Comparison of ENCODE assay signal across 8 cellular contexts in the genomic region with DNA sequence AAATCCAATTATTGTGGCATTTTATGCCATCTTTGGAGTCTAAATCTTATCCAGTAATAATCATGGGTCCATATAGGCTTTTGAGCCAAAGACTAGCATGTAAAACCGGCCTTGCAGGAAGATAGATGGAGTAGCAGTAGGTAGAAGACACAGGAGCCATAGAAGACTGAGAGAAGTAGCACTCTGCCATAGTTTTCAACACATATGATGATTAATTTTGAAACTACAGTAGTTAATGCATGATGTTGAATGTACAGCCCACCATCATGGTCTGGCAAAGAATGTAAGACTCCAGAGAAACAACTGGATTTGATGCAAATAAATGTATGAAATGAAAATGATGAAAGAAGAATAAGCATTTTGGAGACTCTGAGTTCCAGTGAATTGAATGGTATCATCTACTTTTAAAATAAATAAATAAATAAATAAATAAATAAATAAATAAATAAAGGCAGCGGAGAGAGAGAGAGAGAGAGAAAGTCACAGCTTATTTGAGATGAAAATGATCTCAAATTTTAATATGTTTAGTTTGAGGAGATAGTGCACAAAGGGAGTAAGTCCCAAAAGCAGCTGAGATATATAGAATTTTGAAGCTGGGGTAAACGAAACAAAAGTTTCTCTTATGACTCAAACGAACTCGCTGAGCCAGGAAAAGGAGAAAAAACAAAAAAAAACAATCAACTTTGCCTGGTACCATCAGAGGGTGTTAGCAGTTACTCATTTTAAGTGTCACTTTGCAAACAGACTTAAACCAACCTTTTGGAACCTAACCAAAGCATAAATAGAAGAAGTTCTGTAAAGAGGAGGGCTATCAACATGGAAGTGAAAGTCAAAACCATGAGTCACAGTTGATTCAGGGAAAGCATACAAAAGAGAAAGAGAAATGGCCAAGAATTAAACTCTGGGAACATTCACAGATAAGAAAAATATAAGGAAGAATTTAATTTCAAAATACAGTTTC.
DNase-seq lines count a peak whose midpoint lies in the region; ATAC-seq, FAIRE-seq and TF ChIP-seq lines count a peak whose summit lies in the region.

No MANE protein-coding gene starts in this region.

- H4K20me1 ChIP-seq in HepG2 (ENCODE audit: insufficient read depth, low read length) = no peaks in the 10 kb centered on the region

- TF ChIP-seq CTCF in activated B cell treated with CpG ODN at 0.5 μM for 24 hours (IDR thresholded peaks at IDR 0.05) (no peak), HepG2 (CRISPR knock-in tag; IDR thresholded peaks at IDR 0.05) (no peak)

- H3K27me3 ChIP-seq in HepG2 (ENCODE audit: control insufficient read depth in 1 of 2, insufficient read depth in 2 of 2, low read length in 2 of 2) = no peaks in the 10 kb centered on the region

- H3K4me1 ChIP-seq in HepG2 (ENCODE audit: insufficient read depth, low read length) = no peaks in the 10 kb centered on the region

- H3K79me2 ChIP-seq in HepG2 (ENCODE audit: insufficient read depth, low read length) = no peaks in the 10 kb centered on the region

- FAIRE-seq in HepG2 (lab: Jason Lieb, UNC) = no peak

- no peaks in the 10 kb centered on the region for H3K9me3 Mint-ChIP-seq in activated B cell treated with CpG ODN at 0.5 μM for 24 hours
- H3K9me3 Mint-ChIP-seq in activated T-helper 17 cell treated with anti-CD3 and anti-CD28 coated beads, Interleukin-2, amount 50 U/mL, for 72 hours = no peaks in the 10 kb centered on the region

- DNase-seq in Caki2 (ENCODE audit: low read depth) (peak; percentile 73), activated B cell treated with CpG ODN at 0.5 μM for 24 hours (no peak), HepG2 (ENCODE audit: low spot score) (peak; percentile 15), C1 segment of cervical spinal cord (lab: John Stamatoyannopoulos, UW) (no peak), NCI-H1092 treated with DMSO at 0.1 percent for 48 hours (lab: John Stamatoyannopoulos, UW) (no peak)

- no peaks in the 10 kb centered on the region for H3K9me3 ChIP-seq in HepG2 (ENCODE audit: low read length)

- H3K4me2 ChIP-seq in HepG2 (ENCODE audit: low read depth, low read length) = peak overlapping the region; percentile 42; the same call in 1 of the 2 replicates

- peaks cover 15% of the 10 kb centered on the region for H3K4me1 Mint-ChIP-seq in activated B cell treated with CpG ODN at 0.5 μM for 24 hours
- H3K4me1 Mint-ChIP-seq in activated T-helper 17 cell treated with anti-CD3 and anti-CD28 coated beads, Interleukin-2, amount 50 U/mL, for 72 hours = no peaks in the 10 kb centered on the region

- CTCF ChIA-PET in activated B cell treated with CpG ODN at 0.5 μM for 24 hours (lab: Charles Lee) = no interaction called here
- CTCF ChIA-PET in HepG2 (lab: Yijun Ruan, JAX; ENCODE audit: low intra/inter-chr PET ratio, low total read pairs) = no interaction called here

- H3K27me3 Mint-ChIP-seq in activated B cell treated with CpG ODN at 0.5 μM for 24 hours = no peaks in the 10 kb centered on the region
- H3K27me3 Mint-ChIP-seq in activated T-helper 17 cell treated with anti-CD3 and anti-CD28 coated beads, Interleukin-2, amount 50 U/mL, for 72 hours = no peaks in the 10 kb centered on the region

- 2% methylated on average over 5 of the region's 5 CpGs for WGBS in HepG2 (ENCODE audit: low lambda C conversion rate)

- no peak overlapping the region for H3K9ac ChIP-seq in HepG2 (ENCODE audit: insufficient read depth, low read depth, low read length)

- peak overlapping the region; percentile 27 for H3K27ac Mint-ChIP-seq in activated B cell treated with CpG ODN at 0.5 μM for 24 hours
- no peak overlapping the region for H3K27ac Mint-ChIP-seq in activated T-helper 17 cell treated with anti-CD3 and anti-CD28 coated beads, Interleukin-2, amount 50 U/mL, for 72 hours

- no peaks in the 10 kb centered on the region for H3K36me3 Mint-ChIP-seq in activated B cell treated with CpG ODN at 0.5 μM for 24 hours (ENCODE audit: low read depth)
- no peaks in the 10 kb centered on the region for H3K36me3 Mint-ChIP-seq in activated T-helper 17 cell treated with anti-CD3 and anti-CD28 coated beads, Interleukin-2, amount 50 U/mL, for 72 hours (ENCODE audit: low read depth)

- ATAC-seq in GM21390 (IDR thresholded peaks at IDR 0.05; ENCODE audit: unreplicated experiment) (peak; percentile 94), HG03571 (IDR thresholded peaks at IDR 0.05; ENCODE audit: unreplicated experiment) (peak; percentile 91), activated B cell treated with CpG ODN at 0.5 μM for 24 hours (ENCODE audit: low read depth) (peak; percentile 95), HepG2 (no peak)
- ATAC-seq in activated T-helper 17 cell treated with anti-CD3 and anti-CD28 coated beads, Interleukin-2, amount 50 U/mL, for 72 hours (replicated peaks) = no peak

- H3K27ac ChIP-seq in HepG2 (ENCODE audit: extremely low read length, insufficient read depth, low read length) = no peak overlapping the region

- no peak for TF ChIP-seq RAD21 in HepG2 (CRISPR knock-in tag; IDR thresholded peaks at IDR 0.05)

- H2AFZ ChIP-seq in HepG2 (ENCODE audit: low read length) = no peak overlapping the region

- no peak for TF ChIP-seq EP300 in HepG2 (IDR thresholded peaks at IDR 0.05; ENCODE audit: low read depth in 2 of 2, low read length in 2 of 2)
- TF ChIP-seq EP300 in HepG2 (CRISPR knock-in tag; IDR thresholded peaks at IDR 0.05; ENCODE audit: borderline replicate concordance) = no peak

- intact Hi-C loops in activated B cell treated with CpG ODN at 0.5 μM for 24 hours (cut with micrococcal nuclease) (loop anchor here (2.0 kb wide), 1 partner anchor 1138 kb away; the partner anchor contains the start of gene MEF2C), HepG2 (cut with micrococcal nuclease; ENCODE audit: unreplicated experiment) (no loop called here)

- TF ChIP-seq POLR2A in HepG2 (IDR thresholded peaks at IDR 0.05; ENCODE audit: insufficient read depth in 1 of 2, low read depth in 2 of 2, low read length in 2 of 2) = no peak

- H3K4me3 Mint-ChIP-seq in activated B cell treated with CpG ODN at 0.5 μM for 24 hours = peak overlapping the region; percentile 24
- H3K4me3 Mint-ChIP-seq in activated T-helper 17 cell treated with anti-CD3 and anti-CD28 coated beads, Interleukin-2, amount 50 U/mL, for 72 hours = no peak overlapping the region

- no TSS peak for BruUV-seq in HepG2 (replicated peaks; lab: Mats Ljungman, UMichigan)

- POLR2A ChIA-PET in activated B cell treated with CpG ODN at 0.5 μM for 24 hours (lab: Charles Lee) = interaction anchor here (0.7 kb wide), 1 partner anchor 1311 kb away, joined by 4 read pairs; no protein-coding TSS in a partner anchor
- POLR2A ChIA-PET in HepG2 (lab: Yijun Ruan, JAX) = no interaction called here

- no peaks in the 10 kb centered on the region for H3K36me3 ChIP-seq in HepG2 (replicated peaks in 1 of 2; ENCODE audit: control insufficient read depth in 1 of 2, insufficient read depth in 2 of 2, low read length in 2 of 2)

- in situ Hi-C loops in Caki2 (cut with HindIII; ENCODE audit: low pct_unique_long_range_greater_than_20kb, low sequenced_read_pairs) (no loop called here), HepG2 (cut with HindIII; ENCODE audit: extremely low pct_ligation_motif_present, low pct_unique_long_range_greater_than_20kb) (no loop called here)

- H3K4me3 ChIP-seq in HepG2 (replicated peaks in 1 of 3; ENCODE audit: insufficient read depth in 1 of 3, low read depth in 2 of 3, low read length in 3 of 3) = no peak overlapping the region

Comparison
In these comparisons a context has a peak if more than half of its experiments do, and no peak if none do; other contexts are left out.
1. DNase-seq: peak in Caki2 (single experiment) and HepG2 (single experiment); none in activated B cell treated with CpG ODN at 0.5 μM for 24 hours (single experiment), C1 segment of cervical spinal cord (0 of 14) and NCI-H1092 treated with DMSO at 0.1 percent for 48 hours (single experiment).
2. ATAC-seq: peak in GM21390 (single experiment), HG03571 (single experiment) and activated B cell treated with CpG ODN at 0.5 μM for 24 hours (single experiment); none in HepG2 (single experiment) and activated T-helper 17 cell treated with anti-CD3 and anti-CD28 coated beads, Interleukin-2, amount 50 U/mL, for 72 hours (single experiment).